ENCODE assay signal across 13 cellular contexts in the genomic region with DNA sequence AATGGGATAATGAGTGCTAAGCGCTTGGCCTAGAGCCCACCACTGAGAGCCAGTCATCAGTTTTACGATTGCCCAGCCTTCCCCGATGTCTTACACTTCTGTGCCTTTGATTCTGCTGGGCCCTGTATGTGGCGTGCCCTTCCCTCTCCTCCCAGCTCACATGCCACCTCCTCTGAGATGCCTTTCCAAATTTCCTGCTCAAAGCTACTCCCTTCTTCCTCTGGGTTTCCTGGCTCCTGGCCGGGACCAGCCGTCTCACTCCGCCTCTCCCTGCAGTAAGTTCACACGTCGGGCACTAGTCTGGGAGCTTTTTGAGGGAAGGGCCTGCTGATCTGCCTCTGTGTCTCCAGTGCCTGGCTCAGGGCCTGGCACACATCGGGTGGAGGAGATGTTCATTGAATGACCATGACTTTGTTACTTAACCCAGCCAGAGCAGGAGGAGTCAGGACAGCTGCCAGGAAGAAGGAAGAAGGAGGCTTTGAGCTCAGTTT.
DNase-seq lines count a peak whose midpoint lies in the region; ATAC-seq and TF ChIP-seq lines count a peak whose summit lies in the region.
"Had no signal": no experiment of that assay in that cellular context is flagged by ENCODE, and none has a peak within 500 bp of the region (broad histone marks: within the 10 kb centered on the region; RNA-seq: fewer than 3 reads in every experiment).

No MANE protein-coding gene starts in this region.

- peaks cover 0 to 13% of the 10 kb centered on the region in 2 donors for H3K4me1 ChIP-seq in adrenal gland (replicated peaks in 1 of 2)

- no peak overlapping the region for H3K4me3 ChIP-seq in adrenal gland

- no peaks in the 10 kb centered on the region for H3K9me3 Mint-ChIP-seq in activated naive CD4-positive, alpha-beta T cell treated with anti-CD3 and anti-CD28 coated beads, Interleukin-2, amount 50 U/mL, for 72 hours
- H3K9me3 Mint-ChIP-seq: activated T-helper 1 cell treated with anti-CD3 and anti-CD28 coated beads, Interleukin-12 subunit alpha, Interleukin-12 subunit beta, Interleukin-2, Interleukin-4 antibody, amounts not matched to agents 30 ng/mL and 10 ng/mL and 1 ng/mL, durations not matched to agents 14 hours and 24 hours and 36 hours; CD8-positive, alpha-beta T cell; endodermal cell had no signal

- no peak for TF ChIP-seq CTCF in adrenal gland (IDR thresholded peaks at IDR 0.05)

- no peak overlapping the region for H3K27ac Mint-ChIP-seq in activated naive CD4-positive, alpha-beta T cell treated with anti-CD3 and anti-CD28 coated beads, Interleukin-2, amount 50 U/mL, for 72 hours
- H3K27ac Mint-ChIP-seq: activated T-helper 1 cell treated with anti-CD3 and anti-CD28 coated beads, Interleukin-12 subunit alpha, Interleukin-12 subunit beta, Interleukin-2, Interleukin-4 antibody, amounts not matched to agents 30 ng/mL and 10 ng/mL and 1 ng/mL, durations not matched to agents 14 hours and 24 hours and 36 hours; CD8-positive, alpha-beta T cell; endodermal cell had no signal

- no peaks in the 10 kb centered on the region for H3K36me3 Mint-ChIP-seq in activated naive CD4-positive, alpha-beta T cell treated with anti-CD3 and anti-CD28 coated beads, Interleukin-2, amount 50 U/mL, for 72 hours
- H3K36me3 Mint-ChIP-seq: CD8-positive, alpha-beta T cell had no signal

- H3K27ac ChIP-seq in adrenal gland: peak overlapping the region in 2 of 5 donors; percentile 29 to 39

- no peaks in the 10 kb centered on the region for H3K9me3 ChIP-seq in adrenal gland (replicated peaks in 1 of 3)

- intact Hi-C loops in adrenal gland (cut with DNase I): no loop called here
- intact Hi-C loops in head of caudate nucleus (cut with DNase I): no loop called here

- WGBS in adrenal gland, 4 donors: 30 to 57% (median 39%) methylated on average over 10 of the region's 10 CpGs

- no peak for ATAC-seq in activated naive CD4-positive, alpha-beta T cell treated with anti-CD3 and anti-CD28 coated beads, Interleukin-2, amount 50 U/mL, for 72 hours
- ATAC-seq in HG02852 (IDR thresholded peaks at IDR 0.05; ENCODE audit: unreplicated experiment) (no peak), HG03196 (IDR thresholded peaks at IDR 0.05; ENCODE audit: unreplicated experiment) (no peak)
- ATAC-seq: CD8-positive, alpha-beta T cell; stimulated activated naive CD8-positive, alpha-beta T cell treated with anti-CD3 and anti-CD28 coated beads, Interleukin-15, Interleukin-2, amounts not matched to agents 100 U/mL and 50 U/mL, for 24 hours had no signal

- DNase-seq in Ammon's horn (ENCODE audit: low spot score): peak; percentile 80
- DNase-seq in adrenal gland: peak; percentile 52 to 86 (median 79)
- DNase-seq in head of caudate nucleus: peak in 37 of 42 donors; percentile 12 to 74 (median 47)
- peak; percentile 85 for DNase-seq in pons (ENCODE audit: low spot score)
- no peak for DNase-seq in activated naive CD4-positive, alpha-beta T cell treated with anti-CD3 and anti-CD28 coated beads, Interleukin-2, amount 50 U/mL, for 72 hours (ENCODE audit: low spot score in 2 of 2)
- no peak for DNase-seq in activated CD4-positive, alpha-beta T cell treated with anti-CD3 and anti-CD28 coated beads, Interleukin-2, amount 50 U/mL, for 1 hour
- DNase-seq: CD8-positive, alpha-beta T cell; endodermal cell; stimulated activated CD4-positive, alpha-beta T cell treated with anti-CD3 and anti-CD28 coated beads, Interleukin-12 subunit alpha, Interleukin-12 subunit beta, amount 100 ng/mL, for 4 hours; stimulated activated naive CD8-positive, alpha-beta T cell treated with anti-CD3 and anti-CD28 coated beads, Interleukin-15, Interleukin-2, amounts not matched to agents 100 U/mL and 50 U/mL, for 24 hours had no signal

- no peaks in the 10 kb centered on the region for H3K36me3 ChIP-seq in adrenal gland (replicated peaks in 1 of 2)

- no peak for TF ChIP-seq POLR2A in adrenal gland (IDR thresholded peaks at IDR 0.05)

- no peaks in the 10 kb centered on the region for H3K27me3 ChIP-seq in adrenal gland

Comparison
In these comparisons a context has a peak if more than half of its experiments do, and no peak if none do; other contexts are left out.
1. DNase-seq: peak in Ammon's horn (single experiment), adrenal gland (7 of 7), head of caudate nucleus (37 of 42) and pons (single experiment); none in activated naive CD4-positive, alpha-beta T cell treated with anti-CD3 and anti-CD28 coated beads, Interleukin-2, amount 50 U/mL, for 72 hours (0 of 2) and activated CD4-positive, alpha-beta T cell treated with anti-CD3 and anti-CD28 coated beads, Interleukin-2, amount 50 U/mL, for 1 hour (single experiment).